In genomic region chr12:113130457-113131135, GRCh38 we compare ENCODE assay signal across 10 cellular contexts.
DNase-seq lines count a peak whose midpoint lies in the region; FAIRE-seq and TF ChIP-seq lines count a peak whose summit lies in the region.
"Had no signal": no experiment of that assay in that cellular context is flagged by ENCODE, and none has a peak within 500 bp of the region (broad histone marks: within the 10 kb centered on the region; RNA-seq: fewer than 3 reads in every experiment).

No MANE protein-coding gene starts in this region.

- DNase-seq in 8988T (peak; percentile 65), H54 (ENCODE audit: insufficient read length, low spot score) (peak; percentile 95), WERI-Rb-1 (peak; percentile 50), kidney tubule cell (ENCODE audit: low spot score) (peak; percentile 91), NCI-H2196 treated with DMSO at 0.1 percent for 48 hours (lab: John Stamatoyannopoulos, UW; ENCODE audit: unreplicated experiment) (no peak), NCI-H1048 (lab: John Stamatoyannopoulos, UW) (no peak), DMS153 (lab: John Stamatoyannopoulos, UW) (no peak)
- DNase-seq in activated CD4-positive, alpha-beta T cell treated with anti-CD3 and anti-CD28 coated beads, Interleukin-2, amount 50 U/mL, for 48 hours: no peak
- DNase-seq: activated CD4-positive, CD25-positive, alpha-beta regulatory T cell treated with anti-CD3 and anti-CD28 coated beads, Interleukin-2, amount 50 U/mL, for 72 hours; COR-L47 had no signal

- H3K27me3 ChIP-seq in WERI-Rb-1 (ENCODE audit: insufficient read depth, low read depth, severe bottlenecking): no peaks in the 10 kb centered on the region

- H3K36me3 ChIP-seq in WERI-Rb-1: no peaks in the 10 kb centered on the region

- H3K9me3 ChIP-seq in WERI-Rb-1 (ENCODE audit: severe bottlenecking): no peaks in the 10 kb centered on the region

- H3K4me3 ChIP-seq in WERI-Rb-1 (ENCODE audit: low read depth, low read length): no peak overlapping the region

- FAIRE-seq in H54 (lab: Jason Lieb, UNC): no peak

- TF ChIP-seq POLR2A in H54 (IDR thresholded peaks at IDR 0.05; ENCODE audit: low read depth, low read length): no peak

- TF ChIP-seq CTCF in WERI-Rb-1 (IDR thresholded peaks at IDR 0.05; ENCODE audit: low read depth, low read length): peak; percentile 60

- H3K27ac ChIP-seq in WERI-Rb-1: no peak overlapping the region

Comparison
In these comparisons a context has a peak if more than half of its experiments do, and no peak if none do; other contexts are left out.
1. DNase-seq: peak in 8988T (single experiment), H54 (single experiment), WERI-Rb-1 (single experiment) and kidney tubule cell (single experiment); none in NCI-H2196 treated with DMSO at 0.1 percent for 48 hours (single experiment), NCI-H1048 (single experiment), activated CD4-positive, alpha-beta T cell treated with anti-CD3 and anti-CD28 coated beads, Interleukin-2, amount 50 U/mL, for 48 hours (0 of 2) and DMS153 (single experiment).